In genomic region chr6:71289039-71289801, GRCh38 we compare ENCODE assay signal across 8 cellular contexts. TPM values are rescaled to one million over a fixed set of nuclear protein-coding genes. Genes with fewer than 3 reads are reported as not detected.
DNase-seq lines count a peak whose midpoint lies in the region; ATAC-seq and TF ChIP-seq lines count a peak whose summit lies in the region.

No MANE protein-coding gene starts in this region.

- no peak for TF ChIP-seq POLR2A in lower leg skin (IDR thresholded peaks at IDR 0.05)
- TF ChIP-seq POLR2A in suprapubic skin (IDR thresholded peaks at IDR 0.05): no peak

- H3K9me3 ChIP-seq in T-helper 17 cell (ENCODE audit: control insufficient read depth, low read length, poor library complexity, severe bottlenecking): no peaks in the 10 kb centered on the region
- no peaks in the 10 kb centered on the region for H3K9me3 ChIP-seq in suprapubic skin

- peak overlapping the region; percentile 9 for H3K27ac Mint-ChIP-seq in T-helper 17 cell

- peaks cover 9% of the 10 kb centered on the region for H3K36me3 ChIP-seq in suprapubic skin

- H3K27me3 Mint-ChIP-seq in T-helper 17 cell: no peaks in the 10 kb centered on the region

- peak overlapping the region; percentile 90 for H3K4me3 Mint-ChIP-seq in T-helper 17 cell

- peak overlapping the region; percentile 93 to 95 for H3K27ac ChIP-seq in coronary artery
- H3K27ac ChIP-seq in suprapubic skin: peak overlapping the region; percentile 92

- peaks cover 5% of the 10 kb centered on the region for H3K36me3 Mint-ChIP-seq in T-helper 17 cell (ENCODE audit: low read depth)

- peaks cover 77% of the 10 kb centered on the region for H3K4me1 ChIP-seq in suprapubic skin

- peaks cover 39% of the 10 kb centered on the region for H3K4me1 Mint-ChIP-seq in T-helper 17 cell

- no peaks in the 10 kb centered on the region for H3K27me3 ChIP-seq in suprapubic skin

- intact Hi-C loops in lower leg skin (cut with DNase I; ENCODE audit: low total_unique reads): no loop called here

- TF ChIP-seq CTCF in coronary artery (IDR thresholded peaks at IDR 0.05) (no peak), lower leg skin (IDR thresholded peaks at IDR 0.05) (no peak), suprapubic skin (IDR thresholded peaks at IDR 0.05) (no peak)

- 2 to 4% methylated on average over 11 to 29 of the region's 57 CpGs for WGBS in lower leg skin, 2 donors
- WGBS in suprapubic skin: under 1% methylated on average over 36 of the region's 57 CpGs

- TF ChIP-seq EP300 in suprapubic skin (IDR thresholded peaks at IDR 0.05): no peak

- peak; percentile 32 for DNase-seq in DMS79 treated with DMSO at 0.1 percent for 48 hours (lab: John Stamatoyannopoulos, UW)
- DNase-seq in T-helper 17 cell: peak in 1 of 3 donors; percentile 12
- DNase-seq in coronary artery (ENCODE audit: low spot score): peak; percentile 74
- DNase-seq in lower leg skin (ENCODE audit: low spot score in 2 of 2): peak in 1 of 2 donors; percentile 86
- peak; percentile 62 to 76 for DNase-seq in suprapubic skin (ENCODE audit: low spot score in 2 of 2)
- no peak for DNase-seq in epidermal melanocyte (ENCODE audit: insufficient read length, low spot score)

- peak overlapping the region; percentile 94 for H3K4me3 ChIP-seq in coronary artery
- H3K4me3 ChIP-seq in lower leg skin (ENCODE audit: low read depth, poor library complexity, severe bottlenecking): peak overlapping the region; percentile 77
- peak overlapping the region; percentile 86 for H3K4me3 ChIP-seq in suprapubic skin

- ATAC-seq in GM19467 (IDR thresholded peaks at IDR 0.05; ENCODE audit: unreplicated experiment): peak; percentile 30
- ATAC-seq in HG03558 (IDR thresholded peaks at IDR 0.05; ENCODE audit: extremely low read depth, unreplicated experiment): peak; percentile 16
- ATAC-seq in T-helper 17 cell: peak; percentile 26

RNA-seq across cellular contexts. Expression of gene OGFRL1, which starts 0.6 kb away (rescaled TPM):
- 10 to 100 TPM; 11.6 to 14.7 TPM for total RNA-seq in T-helper 17 cell
- total RNA-seq in lower leg skin: 10 to 100 TPM; 36.7 to 59.0 (median 43.7) TPM
- total RNA-seq in suprapubic skin: 10 to 100 TPM; 35.5 to 73.3 (median 65.7) TPM
